In genomic region chrX:134773041-134773440, GRCh38 we compare ENCODE assay signal across 26 cellular contexts.
"Had no signal": no experiment of that assay in that cellular context is flagged by ENCODE, and none has a peak within 500 bp of the region (broad histone marks: within the 10 kb centered on the region; RNA-seq: fewer than 3 reads in every experiment).

No MANE protein-coding gene starts in this region.

- ATAC-seq: activated CD4-positive, alpha-beta T cell treated with anti-CD3 and anti-CD28 coated beads for 36 hours; activated naive CD4-positive, alpha-beta T cell treated with anti-CD3 and anti-CD28 coated beads, Interleukin-2, amount 50 U/mL, for 72 hours; activated T-cell treated with anti-CD3 and anti-CD28 coated beads, Interleukin-2, amount 50 U/mL, for 4 hours; body of pancreas; esophagus mucosa; T-cell had no signal

- H3K27me3 Mint-ChIP-seq: activated CD4-positive, alpha-beta memory T cell treated with anti-CD3 and anti-CD28 coated beads for 36 hours; activated CD4-positive, alpha-beta T cell treated with anti-CD3 and anti-CD28 coated beads for 36 hours; activated CD4-positive, alpha-beta T cell treated with anti-CD3 and anti-CD28 coated beads, Interleukin-2, amount 10 ng/mL, durations not matched to agents 24 days and 14 days; activated naive CD4-positive, alpha-beta T cell treated with anti-CD3 and anti-CD28 coated beads, Interleukin-2, amount 10 ng/mL, durations not matched to agents 7 days and 5 days had no signal

- H3K27ac Mint-ChIP-seq: activated CD4-positive, alpha-beta memory T cell treated with anti-CD3 and anti-CD28 coated beads for 36 hours; activated CD4-positive, alpha-beta T cell treated with anti-CD3 and anti-CD28 coated beads for 36 hours; activated CD4-positive, alpha-beta T cell treated with anti-CD3 and anti-CD28 coated beads, Interleukin-2, amount 10 ng/mL, durations not matched to agents 24 days and 14 days; activated naive CD4-positive, alpha-beta T cell treated with anti-CD3 and anti-CD28 coated beads, Interleukin-2, amount 10 ng/mL, durations not matched to agents 7 days and 5 days; activated naive CD4-positive, alpha-beta T cell treated with anti-CD3 and anti-CD28 coated beads, Interleukin-2, amount 50 U/mL, for 72 hours; endodermal cell; T-helper 1 cell treated with Interleukin-12 subunit alpha and Interleukin-12 subunit beta and Interleukin-4 antibody, amounts not matched to agents 30 μg/mL and 1 μg/mL, for 36 hours; T-helper 2 cell treated with Interferon-gamma antibody and Interleukin-4, amounts not matched to agents 5 μg/mL and 100 μg/mL, for 36 hours had no signal

- H3K9me3 Mint-ChIP-seq: activated CD4-positive, alpha-beta memory T cell treated with anti-CD3 and anti-CD28 coated beads for 36 hours; activated CD4-positive, alpha-beta T cell treated with anti-CD3 and anti-CD28 coated beads, Interleukin-2, amount 10 ng/mL, durations not matched to agents 24 days and 14 days; activated naive CD4-positive, alpha-beta T cell treated with anti-CD3 and anti-CD28 coated beads, Interleukin-2, amount 10 ng/mL, durations not matched to agents 7 days and 5 days; activated naive CD4-positive, alpha-beta T cell treated with anti-CD3 and anti-CD28 coated beads, Interleukin-2, amount 50 U/mL, for 72 hours; activated T-cell treated with anti-CD3 and anti-CD28 coated beads, Interleukin-2, amount 50 U/mL, for 4 hours; T-cell; T-helper 1 cell treated with Interleukin-12 subunit alpha and Interleukin-12 subunit beta and Interleukin-4 antibody, amounts not matched to agents 30 μg/mL and 1 μg/mL, for 36 hours; T-helper 2 cell treated with Interferon-gamma antibody and Interleukin-4, amounts not matched to agents 5 μg/mL and 100 μg/mL, for 36 hours had no signal

- H3K4me1 Mint-ChIP-seq: activated CD4-positive, alpha-beta T cell treated with anti-CD3 and anti-CD28 coated beads, Interleukin-2, amount 10 ng/mL, durations not matched to agents 24 days and 14 days; activated naive CD4-positive, alpha-beta T cell treated with anti-CD3 and anti-CD28 coated beads, Interleukin-2, amount 10 ng/mL, durations not matched to agents 7 days and 5 days; endodermal cell; T-cell had no signal

- DNase-seq: activated CD4-positive, alpha-beta memory T cell treated with anti-CD3 and anti-CD28 coated beads for 36 hours; activated CD4-positive, alpha-beta T cell treated with anti-CD3 and anti-CD28 coated beads for 36 hours; activated CD4-positive, alpha-beta T cell treated with anti-CD3 and anti-CD28 coated beads, Interleukin-2, amount 10 ng/mL, durations not matched to agents 24 days and 14 days; activated CD4-positive, CD25-positive, alpha-beta regulatory T cell; activated CD4-positive, CD25-positive, alpha-beta regulatory T cell treated with anti-CD3 and anti-CD28 coated beads, Interleukin-2, amount 50 U/mL, for 72 hours; activated CD8-positive, alpha-beta memory T cell treated with anti-CD3 and anti-CD28 coated beads for 24 hours; activated gamma-delta T cell; activated naive CD4-positive, alpha-beta T cell; activated naive CD4-positive, alpha-beta T cell treated with anti-CD3 and anti-CD28 coated beads, Interleukin-2, amount 10 ng/mL, durations not matched to agents 7 days and 5 days; activated T-cell treated with anti-CD3 and anti-CD28 coated beads, Interleukin-2, amount 50 U/mL, for 4 hours; adrenal gland; amygdala; aorta; caudate nucleus; colonic mucosa; effector CD8-positive, alpha-beta T cell; endodermal cell; foreskin fibroblast; head of caudate nucleus; SW 1271; T-cell had no signal

- H3K4me3 Mint-ChIP-seq: activated CD4-positive, alpha-beta memory T cell treated with anti-CD3 and anti-CD28 coated beads for 36 hours; activated CD4-positive, alpha-beta T cell treated with anti-CD3 and anti-CD28 coated beads for 36 hours; activated CD4-positive, alpha-beta T cell treated with anti-CD3 and anti-CD28 coated beads, Interleukin-2, amount 10 ng/mL, durations not matched to agents 24 days and 14 days; activated naive CD4-positive, alpha-beta T cell treated with anti-CD3 and anti-CD28 coated beads, Interleukin-2, amount 10 ng/mL, durations not matched to agents 7 days and 5 days; activated T-cell treated with anti-CD3 and anti-CD28 coated beads, Interleukin-2, amount 50 U/mL, for 4 hours; endodermal cell; T-cell; T-helper 2 cell treated with Interferon-gamma antibody and Interleukin-4, amounts not matched to agents 5 μg/mL and 100 μg/mL, for 36 hours had no signal

- H3K36me3 Mint-ChIP-seq: activated naive CD4-positive, alpha-beta T cell treated with anti-CD3 and anti-CD28 coated beads, Interleukin-2, amount 50 U/mL, for 72 hours had no signal
